ENCODE assay signal across 8 cellular contexts in the genomic region with DNA sequence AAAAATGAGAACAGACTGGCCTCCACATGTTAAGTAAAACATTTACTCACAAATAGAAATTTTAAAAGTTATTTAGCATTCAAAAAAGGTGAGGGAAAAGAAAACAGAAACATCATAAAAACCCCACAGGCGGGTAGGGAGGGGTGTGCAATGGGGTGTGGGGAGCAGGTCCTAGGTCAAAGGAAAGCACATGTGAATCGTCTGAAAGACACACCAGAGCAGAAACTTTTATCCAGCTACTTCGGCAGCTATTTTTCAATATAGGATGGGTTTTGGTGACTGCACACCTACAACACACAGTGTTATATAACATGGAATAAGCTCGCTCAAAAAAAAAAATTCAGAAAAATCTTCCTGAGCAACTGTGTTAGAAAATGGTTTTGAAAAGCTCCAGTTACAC. TPM values are rescaled to one million over a fixed set of nuclear protein-coding genes. Genes with fewer than 3 reads are reported as not detected.
DNase-seq lines count a peak whose midpoint lies in the region; ATAC-seq and TF ChIP-seq lines count a peak whose summit lies in the region.

No MANE protein-coding gene starts in this region.

- ATAC-seq in GM21447 (IDR thresholded peaks at IDR 0.05; ENCODE audit: unreplicated experiment): no peak
- ATAC-seq in GM18519 (IDR thresholded peaks at IDR 0.05; ENCODE audit: low FRiP score, unreplicated experiment): no peak
- ATAC-seq in HG03097 (IDR thresholded peaks at IDR 0.05; ENCODE audit: low FRiP score, unreplicated experiment): no peak

- H3K9ac ChIP-seq in OCI-LY1 (ENCODE audit: low read length): peak overlapping the region; percentile 91
- H3K9ac ChIP-seq in neural cell (ENCODE audit: low read length): no peak overlapping the region

- no peak for TF ChIP-seq RAD21 in neural cell (conservative IDR thresholded peaks at IDR 0.05)

- H3K4me1 ChIP-seq in OCI-LY1 (ENCODE audit: insufficient read depth, low read length, severe bottlenecking) (peaks cover 45% of the 10 kb centered on the region), ectodermal cell (ENCODE audit: control insufficient read depth, insufficient read depth, low read length) (no peaks in the 10 kb centered on the region)

- H3K79me2 ChIP-seq in OCI-LY1 (ENCODE audit: insufficient read depth, low read length) (peaks cover 57% of the 10 kb centered on the region), neural cell (replicated peaks; ENCODE audit: insufficient read depth, low read length) (peaks cover 45% of the 10 kb centered on the region)

- H2AFZ ChIP-seq in OCI-LY1 (ENCODE audit: low read length): no peak overlapping the region
- no peak overlapping the region for H2AFZ ChIP-seq in neural cell (ENCODE audit: low read depth, low read length)

- peak overlapping the region; percentile 91 for H3K4me3 ChIP-seq in OCI-LY1 (ENCODE audit: low read depth, low read length, poor library complexity, severe bottlenecking)
- H3K4me3 ChIP-seq in ectodermal cell (ENCODE audit: insufficient read depth, low read depth, low read length): peak overlapping the region; percentile 70
- peak overlapping the region; percentile 84 for H3K4me3 ChIP-seq in neural cell (ENCODE audit: low read length)

- H3K27me3 ChIP-seq in OCI-LY1 (ENCODE audit: insufficient read depth, low read length) (no peaks in the 10 kb centered on the region), ectodermal cell (ENCODE audit: control insufficient read depth, insufficient read depth, low read length, poor library complexity, severe bottlenecking) (no peaks in the 10 kb centered on the region), neural cell (ENCODE audit: insufficient read depth, low read depth, low read length) (no peaks in the 10 kb centered on the region)

- DNase-seq in ELR (ENCODE audit: low read depth): peak; percentile 9
- no peak for DNase-seq in NCI-H2029 treated with DMSO at 0.1 percent for 48 hours (lab: John Stamatoyannopoulos, UW)

- WGBS in ectodermal cell, 2 experiments: 0 to 5% methylated on average over 1 to 4 of the region's 4 CpGs

- H3K27ac ChIP-seq in OCI-LY1 (ENCODE audit: low read depth, low read length, poor library complexity, severe bottlenecking): peak overlapping the region; percentile 88
- no peak overlapping the region for H3K27ac ChIP-seq in ectodermal cell (ENCODE audit: insufficient read depth, low read depth, low read length, poor library complexity, severe bottlenecking)
- H3K27ac ChIP-seq in neural cell (ENCODE audit: low read length): no peak overlapping the region

- H3K9me3 ChIP-seq in OCI-LY1 (ENCODE audit: low read length) (no peaks in the 10 kb centered on the region), ectodermal cell (ENCODE audit: control insufficient read depth, low read length) (no peaks in the 10 kb centered on the region), neural cell (ENCODE audit: low read length) (no peaks in the 10 kb centered on the region)

- H3K9me2 ChIP-seq in OCI-LY1 (ENCODE audit: low read depth, low read length) (no peaks in the 10 kb centered on the region), neural cell (ENCODE audit: insufficient read depth, low read length) (no peaks in the 10 kb centered on the region)

- H3K36me3 ChIP-seq in OCI-LY1 (ENCODE audit: insufficient read depth, low read length) (peaks cover 21% of the 10 kb centered on the region), ectodermal cell (ENCODE audit: control insufficient read depth, insufficient read depth, low read length) (no peaks in the 10 kb centered on the region), neural cell (ENCODE audit: insufficient read depth, low read length) (no peaks in the 10 kb centered on the region)

- H4K20me1 ChIP-seq in OCI-LY1 (ENCODE audit: insufficient read depth, low read length): no peaks in the 10 kb centered on the region
- H4K20me1 ChIP-seq in neural cell (ENCODE audit: insufficient read depth): no peaks in the 10 kb centered on the region

- no peaks in the 10 kb centered on the region for H3F3A ChIP-seq in OCI-LY1 (ENCODE audit: insufficient read depth, low read length)
- H3F3A ChIP-seq in neural cell (ENCODE audit: insufficient read depth, low read length, poor library complexity, severe bottlenecking): peaks cover 3% of the 10 kb centered on the region

- H3K4me2 ChIP-seq in OCI-LY1 (ENCODE audit: low read length) (peak overlapping the region; percentile 95), neural cell (ENCODE audit: low read length) (peak overlapping the region; percentile 56)

- no peak for TF ChIP-seq CTCF in OCI-LY1 (IDR thresholded peaks at IDR 0.05; ENCODE audit: low read length)
- TF ChIP-seq CTCF in neural cell (IDR thresholded peaks at IDR 0.05; ENCODE audit: poor library complexity, severe bottlenecking): no peak

- no peak for TF ChIP-seq EP300 in neural cell (conservative IDR thresholded peaks at IDR 0.05; ENCODE audit: poor library complexity, severe bottlenecking)

TF ChIP-seq in neural cell, 6 proteins besides CTCF, POLR2A, EP300 and RAD21:
- no peak for TF ChIP-seq MXI1 (conservative IDR thresholded peaks at IDR 0.05; ENCODE audit: poor library complexity, severe bottlenecking)
- no peak for TF ChIP-seq TAF1 (IDR thresholded peaks at IDR 0.05; ENCODE audit: low read depth)
- TF ChIP-seq POLR2AphosphoS5 (IDR thresholded peaks at IDR 0.05): no peak
- TF ChIP-seq, protein P1, sequence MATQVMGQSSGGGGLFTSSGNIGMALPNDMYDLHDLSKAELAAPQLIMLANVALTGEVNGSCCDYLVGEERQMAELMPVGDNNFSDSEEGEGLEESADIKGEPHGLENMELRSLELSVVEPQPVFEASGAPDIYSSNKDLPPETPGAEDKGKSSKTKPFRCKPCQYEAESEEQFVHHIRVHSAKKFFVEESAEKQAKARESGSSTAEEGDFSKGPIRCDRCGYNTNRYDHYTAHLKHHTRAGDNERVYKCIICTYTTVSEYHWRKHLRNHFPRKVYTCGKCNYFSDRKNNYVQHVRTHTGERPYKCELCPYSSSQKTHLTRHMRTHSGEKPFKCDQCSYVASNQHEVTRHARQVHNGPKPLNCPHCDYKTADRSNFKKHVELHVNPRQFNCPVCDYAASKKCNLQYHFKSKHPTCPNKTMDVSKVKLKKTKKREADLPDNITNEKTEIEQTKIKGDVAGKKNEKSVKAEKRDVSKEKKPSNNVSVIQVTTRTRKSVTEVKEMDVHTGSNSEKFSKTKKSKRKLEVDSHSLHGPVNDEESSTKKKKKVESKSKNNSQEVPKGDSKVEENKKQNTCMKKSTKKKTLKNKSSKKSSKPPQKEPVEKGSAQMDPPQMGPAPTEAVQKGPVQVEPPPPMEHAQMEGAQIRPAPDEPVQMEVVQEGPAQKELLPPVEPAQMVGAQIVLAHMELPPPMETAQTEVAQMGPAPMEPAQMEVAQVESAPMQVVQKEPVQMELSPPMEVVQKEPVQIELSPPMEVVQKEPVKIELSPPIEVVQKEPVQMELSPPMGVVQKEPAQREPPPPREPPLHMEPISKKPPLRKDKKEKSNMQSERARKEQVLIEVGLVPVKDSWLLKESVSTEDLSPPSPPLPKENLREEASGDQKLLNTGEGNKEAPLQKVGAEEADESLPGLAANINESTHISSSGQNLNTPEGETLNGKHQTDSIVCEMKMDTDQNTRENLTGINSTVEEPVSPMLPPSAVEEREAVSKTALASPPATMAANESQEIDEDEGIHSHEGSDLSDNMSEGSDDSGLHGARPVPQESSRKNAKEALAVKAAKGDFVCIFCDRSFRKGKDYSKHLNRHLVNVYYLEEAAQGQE (IDR thresholded peaks at IDR 0.05; ENCODE audit: borderline replicate concordance): no peak
- TF ChIP-seq EZH2 (IDR thresholded peaks at IDR 0.05; ENCODE audit: borderline replicate concordance, insufficient read depth, low read length, poor library complexity, severe bottlenecking): no peak
- no peak for TF ChIP-seq SMC3 (conservative IDR thresholded peaks at IDR 0.05; ENCODE audit: poor library complexity)

RNA-seq across cellular contexts. Expression of a gene that starts 1.6 kb away (rescaled TPM):
- 41.6 TPM for polyA plus RNA-seq in ectodermal cell (2013, experiment 1 of 4)
- polyA plus RNA-seq in ectodermal cell (2013, experiment 2 of 4): 44.3 TPM
- 32.2 TPM for polyA plus RNA-seq in ectodermal cell (2013, experiment 3 of 4)
- polyA plus RNA-seq in ectodermal cell (2013, experiment 4 of 4): 36.8 TPM
- 13.5 and 15.1 TPM in 2 replicates for polyA plus RNA-seq in neural cell
- polyA minus RNA-seq in neural cell: 38.7 and 40.3 TPM in 2 replicates
